11 cellular contexts compared by ENCODE assay signal in genomic region chr1:246947255-246947654, GRCh38. TPM values are rescaled to one million over a fixed set of nuclear protein-coding genes. Genes with fewer than 3 reads are reported as not detected.
DNase-seq lines count a peak whose midpoint lies in the region; ATAC-seq and TF ChIP-seq lines count a peak whose summit lies in the region.
"Had no signal": no experiment of that assay in that cellular context is flagged by ENCODE, and none has a peak within 500 bp of the region (broad histone marks: within the 10 kb centered on the region; RNA-seq: fewer than 3 reads in every experiment).

No MANE protein-coding gene starts in this region.

- ATAC-seq in left ventricle myocardium superior (peak; percentile 96), GM18519 (IDR thresholded peaks at IDR 0.05; ENCODE audit: low FRiP score, unreplicated experiment) (no peak), GM19023 (IDR thresholded peaks at IDR 0.05; ENCODE audit: unreplicated experiment) (no peak)
- ATAC-seq in activated T-cell treated with anti-CD3 and anti-CD28 coated beads, Interleukin-2, amount 50 U/mL, for 4 hours = no peak

- no peak for TF ChIP-seq CTCF in prostate gland (IDR thresholded peaks at IDR 0.05)

- H3K9me3 Mint-ChIP-seq in activated T-cell treated with anti-CD3 and anti-CD28 coated beads, Interleukin-2, amount 50 U/mL, for 4 hours = no peaks in the 10 kb centered on the region

- H3K9me3 ChIP-seq in prostate gland = no peaks in the 10 kb centered on the region

- no peak overlapping the region for H3K4me3 ChIP-seq in prostate gland

- intact Hi-C loops in left ventricle myocardium superior (cut with micrococcal nuclease) = no loop called here
- intact Hi-C loops in prostate gland (cut with DNase I) = no loop called here

- peak; percentile 90 for DNase-seq in COLO829 (ENCODE audit: low spot score)
- DNase-seq in brain pericyte (ENCODE audit: low read depth, low spot score) = peak; percentile 25
- peak; percentile 49 for DNase-seq in left ventricle myocardium superior
- peak; percentile 20 for DNase-seq in prostate gland (ENCODE audit: low spot score)
- DNase-seq in NCI-H1048 (lab: John Stamatoyannopoulos, UW) = no peak
- no peak for DNase-seq in activated T-cell treated with anti-CD3 and anti-CD28 coated beads, Interleukin-2, amount 50 U/mL, for 4 hours
- DNase-seq: amniotic stem cell, NCI-H526 had no signal

- no peaks in the 10 kb centered on the region for H3K36me3 Mint-ChIP-seq in activated T-cell treated with anti-CD3 and anti-CD28 coated beads, Interleukin-2, amount 50 U/mL, for 4 hours (ENCODE audit: insufficient read depth)

- no peaks in the 10 kb centered on the region for H3K4me1 ChIP-seq in prostate gland (replicated peaks)

- H3K27ac ChIP-seq in prostate gland = peak overlapping the region; percentile 42 to 46
- H3K27ac ChIP-seq: VCaP had no signal

- no peak for TF ChIP-seq POLR2A in prostate gland (IDR thresholded peaks at IDR 0.05)

- no peaks in the 10 kb centered on the region for H3K4me1 Mint-ChIP-seq in activated T-cell treated with anti-CD3 and anti-CD28 coated beads, Interleukin-2, amount 50 U/mL, for 4 hours (ENCODE audit: low read depth)

- H3K4me3 Mint-ChIP-seq in activated T-cell treated with anti-CD3 and anti-CD28 coated beads, Interleukin-2, amount 50 U/mL, for 4 hours = no peak overlapping the region

- H3K27me3 Mint-ChIP-seq in activated T-cell treated with anti-CD3 and anti-CD28 coated beads, Interleukin-2, amount 50 U/mL, for 4 hours (ENCODE audit: low read depth) = no peaks in the 10 kb centered on the region

- H3K36me3 ChIP-seq in prostate gland = no peaks in the 10 kb centered on the region

- no peaks in the 10 kb centered on the region for H3K27me3 ChIP-seq in prostate gland (replicated peaks; ENCODE audit: insufficient read depth)

- WGBS in prostate gland = 38% methylated on average over 7 of the region's 7 CpGs

RNA-seq across cellular contexts. Expression of gene AHCTF1, which starts 15.5 kb away (rescaled TPM):
- 21.9 TPM for total RNA-seq in left ventricle myocardium superior
- 10 to 100 TPM; 22.5 to 39.6 TPM for total RNA-seq in prostate gland
- total RNA-seq in activated T-cell treated with anti-CD3 and anti-CD28 coated beads, Interleukin-2, amount 50 U/mL, for 4 hours = 10 to 100 TPM; 49.4 to 55.4 (median 51.7) TPM

Comparison
In these comparisons a context has a peak if more than half of its experiments do, and no peak if none do; other contexts are left out.
1. DNase-seq: peak in COLO829 (single experiment), brain pericyte (single experiment), left ventricle myocardium superior (single experiment) and prostate gland (single experiment); none in NCI-H1048 (single experiment) and activated T-cell treated with anti-CD3 and anti-CD28 coated beads, Interleukin-2, amount 50 U/mL, for 4 hours (single experiment).